18 cellular contexts compared by ENCODE assay signal in the genomic region with DNA sequence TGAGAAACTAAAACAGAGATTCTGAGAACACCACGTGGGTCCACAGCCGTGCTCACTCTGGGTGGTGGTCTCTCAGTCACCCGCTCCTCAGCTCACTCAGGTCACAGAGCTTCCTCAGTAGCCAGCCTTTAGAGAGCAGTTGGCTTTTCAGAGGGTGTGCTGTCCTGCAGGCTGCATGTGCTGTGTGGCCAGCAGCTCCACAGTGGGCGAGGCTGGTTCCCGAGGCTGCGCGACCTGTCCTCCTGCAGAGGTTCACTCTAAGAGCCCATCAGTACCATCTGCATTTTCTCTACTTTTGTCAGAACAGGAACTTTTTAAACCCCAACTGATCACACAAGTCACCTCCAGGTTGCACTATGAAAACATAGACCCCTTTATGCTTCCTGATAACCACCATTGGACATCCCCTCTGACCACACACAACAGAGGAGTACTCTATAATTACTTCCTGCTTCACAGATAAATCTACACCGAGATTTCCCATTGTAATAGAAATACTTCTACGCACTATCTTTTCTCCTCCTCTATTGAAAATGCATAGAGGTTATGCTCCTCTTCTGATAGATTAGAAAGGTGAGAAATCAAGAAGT.
DNase-seq lines count a peak whose midpoint lies in the region; ATAC-seq lines count a peak whose summit lies in the region.
"Had no signal": no experiment of that assay in that cellular context is flagged by ENCODE, and none has a peak within 500 bp of the region (broad histone marks: within the 10 kb centered on the region; RNA-seq: fewer than 3 reads in every experiment).

No MANE protein-coding gene starts in this region.

- no peaks in the 10 kb centered on the region for H3K9me3 ChIP-seq in T-helper 17 cell (ENCODE audit: control insufficient read depth, low read length, poor library complexity, severe bottlenecking)
- H3K9me3 ChIP-seq: transverse colon had no signal

- ATAC-seq in HG02623 (IDR thresholded peaks at IDR 0.05; ENCODE audit: unreplicated experiment) (peak; percentile 68), T-helper 17 cell (no peak), GM21367 (IDR thresholded peaks at IDR 0.05; ENCODE audit: unreplicated experiment) (no peak)
- peak; percentile 31 for ATAC-seq in stimulated activated naive CD8-positive, alpha-beta T cell treated with anti-CD3 and anti-CD28 coated beads, Interleukin-15, Interleukin-2, amounts not matched to agents 100 U/mL and 50 U/mL, for 24 hours

- H3K27ac Mint-ChIP-seq in T-helper 17 cell, result peak overlapping the region; percentile 81

- H3K4me1 Mint-ChIP-seq in T-helper 17 cell, result peaks cover 13% of the 10 kb centered on the region

- DNase-seq in activated CD8-positive, alpha-beta memory T cell treated with anti-CD3 and anti-CD28 coated beads for 24 hours, result peak; percentile 41
- DNase-seq in activated CD8-positive, alpha-beta memory T cell treated with anti-CD3 and anti-CD28 coated beads, Interleukin-2, amount 50 U/mL, for 4 hours, result no peak
- no peak for DNase-seq in T-helper 17 cell
- no peak for DNase-seq in stimulated activated naive CD8-positive, alpha-beta T cell treated with anti-CD3 and anti-CD28 coated beads, Interleukin-15, Interleukin-2, amounts not matched to agents 100 U/mL and 50 U/mL, for 24 hours
- no peak for DNase-seq in DMS53 treated with DMSO at 0.1 percent for 48 hours (lab: John Stamatoyannopoulos, UW; ENCODE audit: unreplicated experiment)
- no peak for DNase-seq in NCI-H82 (lab: John Stamatoyannopoulos, UW)
- DNase-seq: activated CD4-positive, alpha-beta T cell treated with anti-CD3 and anti-CD28 coated beads, Interleukin-2, amount 50 U/mL, for 1 hour; activated naive CD4-positive, alpha-beta T cell treated with anti-CD3 and anti-CD28 coated beads, Interleukin-2, amount 10 ng/mL, durations not matched to agents 7 days and 5 days; anterior cingulate cortex; CD4-positive, alpha-beta memory T cell; KG1; NCI-H146; stimulated activated CD4-positive, alpha-beta T cell treated with anti-CD3 and anti-CD28 coated beads, Interleukin-2, amount 100 ng/mL, for 48 hours; stimulated activated naive CD4-positive, alpha-beta T cell treated with Interleukin-2 at 50 U/mL for 16 hours; transverse colon; WERI-Rb-1 had no signal

- no peaks in the 10 kb centered on the region for H3K36me3 Mint-ChIP-seq in T-helper 17 cell (ENCODE audit: low read depth)
- H3K36me3 Mint-ChIP-seq: activated naive CD4-positive, alpha-beta T cell treated with anti-CD3 and anti-CD28 coated beads, Interleukin-2, amount 10 ng/mL, durations not matched to agents 7 days and 5 days; CD4-positive, alpha-beta memory T cell had no signal

- H3K27me3 Mint-ChIP-seq in T-helper 17 cell, result no peaks in the 10 kb centered on the region
- H3K27me3 Mint-ChIP-seq: CD4-positive, alpha-beta memory T cell had no signal

- peak overlapping the region; percentile 21 for H3K4me3 Mint-ChIP-seq in T-helper 17 cell
- H3K4me3 Mint-ChIP-seq: activated naive CD4-positive, alpha-beta T cell treated with anti-CD3 and anti-CD28 coated beads, Interleukin-2, amount 10 ng/mL, durations not matched to agents 7 days and 5 days; CD4-positive, alpha-beta memory T cell had no signal

Comparison
In these comparisons a context has a peak if more than half of its experiments do, and no peak if none do; other contexts are left out.
1. ATAC-seq: peak in HG02623 (single experiment) and stimulated activated naive CD8-positive, alpha-beta T cell treated with anti-CD3 and anti-CD28 coated beads, Interleukin-15, Interleukin-2, amounts not matched to agents 100 U/mL and 50 U/mL, for 24 hours (single experiment); none in T-helper 17 cell (single experiment) and GM21367 (single experiment).